1 cellular context compared by ENCODE assay signal in the genomic region with DNA sequence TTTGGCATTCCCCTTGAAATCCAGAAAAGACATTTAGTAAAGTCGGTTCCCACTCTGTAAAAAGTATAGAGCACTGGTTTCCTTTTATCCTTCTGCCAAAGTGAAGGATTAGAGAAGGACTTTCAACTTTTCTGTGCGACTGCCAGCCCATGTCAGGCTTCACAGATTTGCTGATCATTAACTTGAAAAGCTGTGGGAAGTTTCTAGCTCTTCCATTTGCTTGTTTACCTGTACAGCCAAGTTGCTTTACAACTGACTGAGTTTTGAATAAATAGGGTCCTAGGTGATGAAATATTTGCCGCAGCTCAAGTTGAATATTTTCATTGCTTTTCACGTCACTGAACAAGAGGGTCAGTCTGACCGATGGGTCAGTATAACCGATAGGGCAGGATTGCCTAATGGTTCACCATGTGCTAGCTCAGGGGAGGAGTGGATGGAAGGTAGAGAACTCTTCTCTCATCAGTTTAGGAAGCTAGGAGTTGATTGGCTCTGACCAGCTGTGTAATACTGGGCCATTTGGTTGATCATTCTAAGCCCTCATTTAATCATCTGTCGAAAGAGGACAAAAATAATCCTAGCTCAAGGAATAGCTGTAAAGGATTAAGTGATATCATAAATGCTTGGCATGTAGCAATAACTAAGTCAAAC.
A peak's percentile ranks its signal among the peaks of the same experiment; 100 is the strongest.
TF ChIP-seq lines count a peak whose summit lies in the region.

No MANE protein-coding gene starts in this region.

TF ChIP-seq in HepG2, 621 proteins besides CTCF, POLR2A, EP300 and RAD21 (continued from another document and continues in another):
- TF ChIP-seq GMEB1 (CRISPR knock-in tag; IDR thresholded peaks at IDR 0.05; ENCODE audit: borderline replicate concordance) (no peak), ZNF326 (CRISPR knock-in tag; IDR thresholded peaks at IDR 0.05; ENCODE audit: borderline replicate concordance) (no peak), HMGXB4 (CRISPR knock-in tag; IDR thresholded peaks at IDR 0.05; ENCODE audit: borderline replicate concordance in 1 of 2, low read depth in 1 of 2) (peak in 1 of 2 experiments; percentile 36; a peak in 2 of 4 replicates), FUBP1 (CRISPR knock-in tag; IDR thresholded peaks at IDR 0.05; ENCODE audit: borderline replicate concordance) (no peak), ZBTB38 (CRISPR knock-in tag; IDR thresholded peaks at IDR 0.05) (no peak), CREM (IDR thresholded peaks at IDR 0.05) (peak; percentile 82), CREM (CRISPR knock-in tag; IDR thresholded peaks at IDR 0.05) (no peak), ZMYM4 (CRISPR knock-in tag; IDR thresholded peaks at IDR 0.05) (peak; percentile 95), FOXO1 (CRISPR knock-in tag; IDR thresholded peaks at IDR 0.05) (peak; percentile 94), CREB3 (CRISPR knock-in tag; IDR thresholded peaks at IDR 0.05) (no peak), MBNL3 (CRISPR knock-in tag; conservative IDR thresholded peaks at IDR 0.05) (no peak), KLF12 (CRISPR knock-in tag; IDR thresholded peaks at IDR 0.05; ENCODE audit: borderline replicate concordance) (no peak; the same call in 1 of the 2 replicates), SAFB2 (CRISPR knock-in tag; IDR thresholded peaks at IDR 0.05; ENCODE audit: borderline replicate concordance, low read depth) (no peak), ZMYM3 (CRISPR knock-in tag; IDR thresholded peaks at IDR 0.05) (peak; percentile 85), SYNCRIP (IDR thresholded peaks at IDR 0.05; ENCODE audit: insufficient read depth, low read depth, low read length) (no peak), KLF16 (CRISPR knock-in tag; IDR thresholded peaks at IDR 0.05) (peak in 1 of 2 experiments; percentile 76; a peak in 2 of 4 replicates), FOSL1 (CRISPR knock-in tag; IDR thresholded peaks at IDR 0.05; ENCODE audit: borderline replicate concordance) (no peak), ZSCAN5A (CRISPR knock-in tag; IDR thresholded peaks at IDR 0.05; ENCODE audit: borderline replicate concordance) (no peak; the same call in 1 of the 2 replicates), ZNF549 (CRISPR knock-in tag; IDR thresholded peaks at IDR 0.05) (no peak), CC2D1A (CRISPR knock-in tag; IDR thresholded peaks at IDR 0.05) (no peak), ZNF567 (CRISPR knock-in tag; IDR thresholded peaks at IDR 0.05; ENCODE audit: borderline replicate concordance) (no peak), NFKBIZ (CRISPR knock-in tag; IDR thresholded peaks at IDR 0.05) (peak; percentile 60; the same call in 1 of the 2 replicates), SRF (IDR thresholded peaks at IDR 0.05; ENCODE audit: low read depth, low read length) (no peak), SMC3 (IDR thresholded peaks at IDR 0.05; ENCODE audit: low read length) (peak; percentile 31; the same call in 1 of the 2 replicates), ISX (CRISPR knock-in tag; conservative IDR thresholded peaks at IDR 0.05) (no peak), GTF3A (CRISPR knock-in tag; conservative IDR thresholded peaks at IDR 0.05) (no peak; the same call in 1 of the 2 replicates), ZNF318 (CRISPR knock-in tag; IDR thresholded peaks at IDR 0.05) (no peak), MXD4 (CRISPR knock-in tag; IDR thresholded peaks at IDR 0.05) (no peak; the same call in 1 of the 2 replicates), KDM1A (CRISPR knock-in tag; IDR thresholded peaks at IDR 0.05) (peak; percentile 78; the same call in 1 of the 2 replicates), HIVEP1 (CRISPR knock-in tag; IDR thresholded peaks at IDR 0.05) (no peak), ZNF432 (CRISPR knock-in tag; IDR thresholded peaks at IDR 0.05; ENCODE audit: borderline replicate concordance) (no peak), NKX3-1 (CRISPR knock-in tag; IDR thresholded peaks at IDR 0.05) (peak; percentile 70; the same call in 1 of the 2 replicates), ZNF205 (CRISPR knock-in tag; IDR thresholded peaks at IDR 0.05) (no peak; the same call in 1 of the 2 replicates), FOXK1 (CRISPR knock-in tag; IDR thresholded peaks at IDR 0.05; ENCODE audit: borderline replicate concordance, low read depth) (peak; percentile 99)
- TF ChIP-seq, protein P1, sequence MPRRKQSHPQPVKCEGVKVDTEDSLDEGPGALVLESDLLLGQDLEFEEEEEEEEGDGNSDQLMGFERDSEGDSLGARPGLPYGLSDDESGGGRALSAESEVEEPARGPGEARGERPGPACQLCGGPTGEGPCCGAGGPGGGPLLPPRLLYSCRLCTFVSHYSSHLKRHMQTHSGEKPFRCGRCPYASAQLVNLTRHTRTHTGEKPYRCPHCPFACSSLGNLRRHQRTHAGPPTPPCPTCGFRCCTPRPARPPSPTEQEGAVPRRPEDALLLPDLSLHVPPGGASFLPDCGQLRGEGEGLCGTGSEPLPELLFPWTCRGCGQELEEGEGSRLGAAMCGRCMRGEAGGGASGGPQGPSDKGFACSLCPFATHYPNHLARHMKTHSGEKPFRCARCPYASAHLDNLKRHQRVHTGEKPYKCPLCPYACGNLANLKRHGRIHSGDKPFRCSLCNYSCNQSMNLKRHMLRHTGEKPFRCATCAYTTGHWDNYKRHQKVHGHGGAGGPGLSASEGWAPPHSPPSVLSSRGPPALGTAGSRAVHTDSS (CRISPR knock-in tag; conservative IDR thresholded peaks at IDR 0.05) = no peak
- TF ChIP-seq, protein P2, sequence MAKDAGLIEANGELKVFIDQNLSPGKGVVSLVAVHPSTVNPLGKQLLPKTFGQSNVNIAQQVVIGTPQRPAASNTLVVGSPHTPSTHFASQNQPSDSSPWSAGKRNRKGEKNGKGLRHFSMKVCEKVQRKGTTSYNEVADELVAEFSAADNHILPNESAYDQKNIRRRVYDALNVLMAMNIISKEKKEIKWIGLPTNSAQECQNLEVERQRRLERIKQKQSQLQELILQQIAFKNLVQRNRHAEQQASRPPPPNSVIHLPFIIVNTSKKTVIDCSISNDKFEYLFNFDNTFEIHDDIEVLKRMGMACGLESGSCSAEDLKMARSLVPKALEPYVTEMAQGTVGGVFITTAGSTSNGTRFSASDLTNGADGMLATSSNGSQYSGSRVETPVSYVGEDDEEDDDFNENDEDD (CRISPR knock-in tag; IDR thresholded peaks at IDR 0.05; ENCODE audit: borderline replicate concordance) = peak; percentile 51; the same call in 1 of the 2 replicates
